22 cellular contexts compared by ENCODE assay signal in the genomic region with DNA sequence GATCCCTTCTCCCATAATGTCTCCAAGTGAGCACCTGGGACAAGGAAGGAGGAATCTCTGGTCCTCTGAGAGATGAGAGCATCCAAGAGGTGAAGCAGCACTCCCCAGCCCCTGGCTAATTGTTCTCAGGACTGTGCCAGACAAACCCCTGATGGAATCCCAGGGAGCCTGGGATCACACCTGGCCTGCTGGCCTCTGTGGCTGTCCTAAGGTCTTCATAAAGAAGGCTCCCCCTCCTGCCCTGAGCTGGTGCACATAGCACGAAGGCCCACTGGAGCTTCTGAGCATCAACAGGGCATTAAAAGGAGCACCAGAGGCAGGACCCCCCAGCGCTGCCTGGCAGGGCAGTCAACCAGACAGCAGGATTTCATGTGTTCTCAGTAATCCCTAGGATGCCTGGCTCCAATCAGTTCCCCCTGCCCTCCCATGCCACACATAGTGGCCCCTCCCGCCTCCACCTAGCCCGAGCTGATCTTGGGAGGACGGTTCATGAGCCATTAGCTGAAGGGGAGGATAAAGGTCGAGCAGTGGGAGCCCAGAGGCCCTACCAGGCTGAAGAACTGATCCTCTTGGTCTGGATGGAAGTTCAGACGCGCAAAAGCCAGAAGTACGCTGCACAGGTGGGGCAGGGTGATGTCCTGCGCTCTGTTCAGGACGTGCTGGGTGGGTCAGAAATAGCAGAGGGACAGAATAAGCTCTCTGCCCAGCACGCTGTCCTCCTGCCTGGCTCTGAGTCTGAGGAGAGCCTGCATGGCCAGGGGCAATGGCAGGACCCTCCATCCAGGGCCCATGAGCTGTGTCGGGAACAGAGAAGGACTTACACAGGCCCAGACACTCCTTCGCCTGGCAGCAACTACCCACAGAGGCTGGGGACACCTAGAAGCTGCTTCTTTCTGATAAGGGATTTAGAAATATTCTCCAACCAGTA. TPM values are rescaled to one million over a fixed set of nuclear protein-coding genes. Genes with fewer than 3 reads are reported as not detected.
DNase-seq lines count a peak whose midpoint lies in the region; ATAC-seq, FAIRE-seq and TF ChIP-seq lines count a peak whose summit lies in the region.
"Had no signal": no experiment of that assay in that cellular context is flagged by ENCODE, and none has a peak within 500 bp of the region (broad histone marks: within the 10 kb centered on the region; RNA-seq: fewer than 3 reads in every experiment).

No MANE protein-coding gene starts in this region.

- CTCF ChIA-PET in HepG2 (lab: Yijun Ruan, JAX; ENCODE audit: low intra/inter-chr PET ratio, low total read pairs): no interaction called here

- H3K9me3 ChIP-seq in HepG2 (ENCODE audit: low read length) (no peaks in the 10 kb centered on the region), right lobe of liver (no peaks in the 10 kb centered on the region), psoas muscle (no peaks in the 10 kb centered on the region)
- H3K9me3 ChIP-seq: BE2C, SK-N-SH had no signal

- H3K79me2 ChIP-seq in HepG2 (ENCODE audit: insufficient read depth, low read length): peaks cover 21% of the 10 kb centered on the region

- H3K4me1 Mint-ChIP-seq in glutamatergic neuron (ENCODE audit: low read depth, unreplicated experiment): no peaks in the 10 kb centered on the region

- TF ChIP-seq RAD21 in HepG2 (CRISPR knock-in tag; IDR thresholded peaks at IDR 0.05): no peak

- H3K27me3 ChIP-seq in HepG2 (ENCODE audit: control insufficient read depth in 1 of 2, insufficient read depth in 2 of 2, low read length in 2 of 2) (no peaks in the 10 kb centered on the region), right lobe of liver (no peaks in the 10 kb centered on the region), psoas muscle (ENCODE audit: insufficient read depth in 3 of 3, low read length in 2 of 3) (no peaks in the 10 kb centered on the region)
- H3K27me3 ChIP-seq: BE2C had no signal

- 89% methylated on average over 12 of the region's 14 CpGs for WGBS in HepG2 (ENCODE audit: low lambda C conversion rate)
- WGBS in right lobe of liver (ENCODE audit: insufficient coverage, low coverage, low lambda C conversion rate, missing lambda C conversion rate): 95% methylated on average over 7 of the region's 14 CpGs
- WGBS in psoas muscle, 3 donors: 78 to 90% (median 85%) methylated on average over 14 of the region's 14 CpGs

- H3K4me1 ChIP-seq in HepG2 (ENCODE audit: insufficient read depth, low read length) (peaks cover 17% of the 10 kb centered on the region), right lobe of liver (peaks cover 0 to 2% (median 0%) of the 10 kb centered on the region in 4 donors), psoas muscle (peaks cover 12% of the 10 kb centered on the region)
- H3K4me1 ChIP-seq: BE2C had no signal

- H3K4me3 Mint-ChIP-seq in glutamatergic neuron (ENCODE audit: unreplicated experiment): no peak overlapping the region

- no peak for FAIRE-seq in HepG2 (lab: Jason Lieb, UNC)

- H3K27ac ChIP-seq in HepG2 (ENCODE audit: extremely low read length, insufficient read depth, low read length) (no peak overlapping the region), right lobe of liver (no peak overlapping the region), psoas muscle (peak overlapping the region; percentile 63)

- H4K20me1 ChIP-seq in HepG2 (ENCODE audit: insufficient read depth, low read length): peaks cover 12% of the 10 kb centered on the region

- no TSS peak for BruUV-seq in HepG2 (replicated peaks; lab: Mats Ljungman, UMichigan)

- TF ChIP-seq EP300 in HepG2 (IDR thresholded peaks at IDR 0.05; ENCODE audit: low read depth in 2 of 2, low read length in 2 of 2) (no peak), HepG2 (CRISPR knock-in tag; IDR thresholded peaks at IDR 0.05; ENCODE audit: borderline replicate concordance) (no peak)

- H3K4me3 ChIP-seq in HepG2 (replicated peaks in 1 of 3; ENCODE audit: insufficient read depth in 1 of 3, low read depth in 2 of 3, low read length in 3 of 3) (no peak overlapping the region), right lobe of liver (no peak overlapping the region), psoas muscle (no peak overlapping the region)

- no peak for DNase-seq in HepG2 (ENCODE audit: low spot score)
- DNase-seq in right lobe of liver: no peak
- no peak for DNase-seq in glutamatergic neuron
- DNase-seq in psoas muscle: peak in 1 of 2 donors; percentile 33
- no peak for DNase-seq in NCI-H524 (lab: John Stamatoyannopoulos, UW)
- DNase-seq: BE2C; DMS79; H7; IMR-90; NCI-H1105; NCI-H146; NCI-H2029; NCI-H2227 treated with DMSO at 0.1 percent for 48 hours; NCI-H510A; NCI-H774; NK-92 treated with Interleukin-12 subunit alpha and Interleukin-12 subunit beta, amount 100 ng/mL, for 24 hours; SIG-M5; SK-N-SH had no signal

- no peak for TF ChIP-seq CTCF in HepG2 (CRISPR knock-in tag; IDR thresholded peaks at IDR 0.05)
- no peak for TF ChIP-seq CTCF in right lobe of liver (IDR thresholded peaks at IDR 0.05)
- TF ChIP-seq CTCF in glutamatergic neuron (IDR thresholded peaks at IDR 0.05; ENCODE audit: partially characterized antibody, unreplicated experiment): no peak
- no peak for TF ChIP-seq CTCF in psoas muscle (IDR thresholded peaks at IDR 0.05)

- H2AFZ ChIP-seq in HepG2 (ENCODE audit: low read length): no peak overlapping the region

- in situ Hi-C loops in HepG2 (cut with HindIII; ENCODE audit: extremely low pct_ligation_motif_present, low pct_unique_long_range_greater_than_20kb): no loop called here

- intact Hi-C loops in HepG2 (cut with micrococcal nuclease; ENCODE audit: unreplicated experiment): no loop called here
- intact Hi-C loops in right lobe of liver (cut with DNase I): no loop called here
- intact Hi-C loops in psoas muscle (cut with DNase I): no loop called here

- no peak overlapping the region for H3K9ac ChIP-seq in HepG2 (ENCODE audit: insufficient read depth, low read depth, low read length)
- H3K9ac ChIP-seq: SK-N-SH had no signal

- POLR2A ChIA-PET in HepG2 (lab: Yijun Ruan, JAX): no interaction called here

- H3K27ac Mint-ChIP-seq in glutamatergic neuron (ENCODE audit: unreplicated experiment): peak overlapping the region; percentile 48

- H3K36me3 ChIP-seq in HepG2 (replicated peaks in 1 of 2; ENCODE audit: control insufficient read depth in 1 of 2, insufficient read depth in 2 of 2, low read length in 2 of 2) (peaks cover 57 to 89% of the 10 kb centered on the region in 2 experiments), right lobe of liver (peaks cover 16 to 92% (median 58%) of the 10 kb centered on the region in 4 donors), psoas muscle (ENCODE audit: insufficient read depth in 1 of 2, low read depth in 1 of 2) (peaks cover 19 to 100% of the 10 kb centered on the region in 2 donors)

- H3K9me3 Mint-ChIP-seq in glutamatergic neuron (ENCODE audit: unreplicated experiment): peaks cover 3% of the 10 kb centered on the region

- TF ChIP-seq POLR2A in HepG2 (IDR thresholded peaks at IDR 0.05; ENCODE audit: insufficient read depth in 1 of 2, low read depth in 2 of 2, low read length in 2 of 2): no peak
- no peak for TF ChIP-seq POLR2A in right lobe of liver (IDR thresholded peaks at IDR 0.05)

- no peaks in the 10 kb centered on the region for H3K27me3 Mint-ChIP-seq in glutamatergic neuron (ENCODE audit: unreplicated experiment)

- H3K4me2 ChIP-seq in HepG2 (ENCODE audit: low read depth, low read length): no peak overlapping the region
- H3K4me2 ChIP-seq: SK-N-SH had no signal

- ATAC-seq in HepG2 (no peak), right lobe of liver (no peak), psoas muscle (no peak), HG02759 (IDR thresholded peaks at IDR 0.05; ENCODE audit: unreplicated experiment) (no peak), HG03097 (IDR thresholded peaks at IDR 0.05; ENCODE audit: low FRiP score, unreplicated experiment) (no peak)

- no peaks in the 10 kb centered on the region for H3K36me3 Mint-ChIP-seq in glutamatergic neuron (ENCODE audit: unreplicated experiment)

RNA-seq across cellular contexts. Expression of gene TBRG4, which starts 8.4 kb away (rescaled TPM):
- total RNA-seq in HepG2 (2016; rRNA removed; fragmentation: Illumina TruSeq; extraction: Trizol) (87.8 and 90.3 TPM in 2 replicates), right lobe of liver (10 to 100 TPM; 33.0 to 57.1 (median 41.7) TPM), glutamatergic neuron (ENCODE audit: unreplicated experiment) (90.1 TPM), psoas muscle (100 to 1,000 TPM in 1 of 4 donors, 10 to 100 TPM in 3; 70.9 to 127 (median 84.1) TPM)
- 33.6 and 34.9 TPM in 2 replicates for total RNA-seq in HepG2 (2016; cell fraction: cytosol; rRNA removed; fragmentation: Illumina TruSeq; extraction: Trizol; ENCODE audit: low read depth)
- 87.0 and 89.8 TPM in 2 replicates for total RNA-seq in HepG2 (2016; cell fraction: insoluble cytoplasmic fraction; rRNA removed; fragmentation: Illumina TruSeq; extraction: Trizol)
- 33.7 and 38.0 TPM in 2 replicates for total RNA-seq in HepG2 (2016; cell fraction: membrane; rRNA removed; fragmentation: Illumina TruSeq; extraction: Trizol)
- total RNA-seq in HepG2 (2016; cell fraction: nucleus; rRNA removed; fragmentation: Illumina TruSeq; extraction: Trizol): 82.0 and 84.8 TPM in 2 replicates
- polyA plus RNA-seq in HepG2 (2011; rRNA removed) (107 and 122 TPM in 2 replicates), psoas muscle (100 to 1,000 TPM in 2 of 3 donors, 10 to 100 TPM in 1; 90.4 to 195 (median 130) TPM)
- polyA plus RNA-seq in HepG2 (2011; cell fraction: cytosol; rRNA removed): 79.2 and 104 TPM in 2 replicates
- polyA plus RNA-seq in HepG2 (2011; cell fraction: nucleus; rRNA removed): 370 and 388 TPM in 2 replicates
- polyA plus RNA-seq in HepG2 (2012): 54.3 and 62.8 TPM in 2 replicates
- 11.2 and 11.7 TPM in 2 replicates for polyA plus RNA-seq in HepG2 (2016; cell fraction: cytosol; fragmentation: Illumina TruSeq; extraction: Trizol; ENCODE audit: low read depth)
- polyA plus RNA-seq in HepG2 (2016; cell fraction: insoluble cytoplasmic fraction; fragmentation: Illumina TruSeq; extraction: Trizol; ENCODE audit: low read depth): 71.7 and 72.0 TPM in 2 replicates
- polyA plus RNA-seq in HepG2 (2016; cell fraction: membrane; fragmentation: Illumina TruSeq; extraction: Trizol; ENCODE audit: low read depth): 17.4 and 18.6 TPM in 2 replicates
- polyA plus RNA-seq in HepG2 (2016; cell fraction: nucleus; fragmentation: Illumina TruSeq; extraction: Trizol; ENCODE audit: insufficient read depth, low read depth): 105 and 123 TPM in 2 replicates
- polyA minus RNA-seq in HepG2 (2011; rRNA and poly(A)+ RNA removed; ENCODE audit: low replicate concordance): 224 and 418 TPM in 2 replicates
- polyA minus RNA-seq in HepG2 (2011; cell fraction: cytosol; rRNA and poly(A)+ RNA removed): 56.5 and 63.0 TPM in 2 replicates
- 193 and 254 TPM in 2 replicates for polyA minus RNA-seq in HepG2 (2011; cell fraction: nucleus; rRNA and poly(A)+ RNA removed)

RNA-seq across cellular contexts. Expression of gene NACAD, which starts 14.3 kb away (rescaled TPM):
- 0.08 TPM in 1 of 2 replicates, not detected in the other for total RNA-seq in HepG2 (2016; rRNA removed; fragmentation: Illumina TruSeq; extraction: Trizol)
- not detected in 2 replicates for total RNA-seq in HepG2 (2016; cell fraction: cytosol; rRNA removed; fragmentation: Illumina TruSeq; extraction: Trizol; ENCODE audit: low read depth)
- total RNA-seq in HepG2 (2016; cell fraction: insoluble cytoplasmic fraction; rRNA removed; fragmentation: Illumina TruSeq; extraction: Trizol): 0.02 and 0.07 TPM in 2 replicates
- total RNA-seq in HepG2 (2016; cell fraction: membrane; rRNA removed; fragmentation: Illumina TruSeq; extraction: Trizol): not detected in 2 replicates
- total RNA-seq in HepG2 (2016; cell fraction: nucleus; rRNA removed; fragmentation: Illumina TruSeq; extraction: Trizol): not detected in 2 replicates
- 0.04 and 0.07 TPM in 2 replicates for polyA plus RNA-seq in HepG2 (2011; rRNA removed)
- 0.04 and 0.06 TPM in 2 replicates for polyA plus RNA-seq in HepG2 (2011; cell fraction: cytosol; rRNA removed)
- polyA plus RNA-seq in HepG2 (2011; cell fraction: nucleus; rRNA removed): 0.45 and 0.54 TPM in 2 replicates
- 0.54 and 0.63 TPM in 2 replicates for polyA plus RNA-seq in HepG2 (2012)
- polyA plus RNA-seq in HepG2 (2016; cell fraction: cytosol; fragmentation: Illumina TruSeq; extraction: Trizol; ENCODE audit: low read depth): not detected in 2 replicates
- 0.08 TPM in 1 of 2 replicates, not detected in the other for polyA plus RNA-seq in HepG2 (2016; cell fraction: insoluble cytoplasmic fraction; fragmentation: Illumina TruSeq; extraction: Trizol; ENCODE audit: low read depth)
- not detected in 2 replicates for polyA plus RNA-seq in HepG2 (2016; cell fraction: membrane; fragmentation: Illumina TruSeq; extraction: Trizol; ENCODE audit: low read depth)
- polyA plus RNA-seq in HepG2 (2016; cell fraction: nucleus; fragmentation: Illumina TruSeq; extraction: Trizol; ENCODE audit: insufficient read depth, low read depth): 0.15 and 0.89 TPM in 2 replicates
- polyA minus RNA-seq in HepG2 (2011; rRNA and poly(A)+ RNA removed; ENCODE audit: low replicate concordance): 0.05 TPM in 1 of 2 replicates, not detected in the other
- 0.09 and 0.20 TPM in 2 replicates for polyA minus RNA-seq in HepG2 (2011; cell fraction: cytosol; rRNA and poly(A)+ RNA removed)
- polyA minus RNA-seq in HepG2 (2011; cell fraction: nucleus; rRNA and poly(A)+ RNA removed): 0.13 and 0.25 TPM in 2 replicates
- under 1 TPM in 5 of 6 experiments, not detected in 1; 0.09 to 0.42 (median 0.12) TPM for total RNA-seq in right lobe of liver
- 125 TPM for total RNA-seq in glutamatergic neuron (ENCODE audit: unreplicated experiment)
- 1 to 10 TPM; 1.1 to 1.4 (median 1.2) TPM for total RNA-seq in psoas muscle
- polyA plus RNA-seq in psoas muscle: under 1 TPM; 0.23 to 0.51 (median 0.33) TPM

RNA-seq across cellular contexts. Expression of gene RAMP3, which starts 54.5 kb away (rescaled TPM):
- total RNA-seq in HepG2 (2016; rRNA removed; fragmentation: Illumina TruSeq; extraction: Trizol): not detected in 2 replicates
- total RNA-seq in HepG2 (2016; cell fraction: cytosol; rRNA removed; fragmentation: Illumina TruSeq; extraction: Trizol; ENCODE audit: low read depth): not detected in 2 replicates
- total RNA-seq in HepG2 (2016; cell fraction: insoluble cytoplasmic fraction; rRNA removed; fragmentation: Illumina TruSeq; extraction: Trizol): not detected in 2 replicates
- total RNA-seq in HepG2 (2016; cell fraction: membrane; rRNA removed; fragmentation: Illumina TruSeq; extraction: Trizol): not detected in 2 replicates
- not detected in 2 replicates for total RNA-seq in HepG2 (2016; cell fraction: nucleus; rRNA removed; fragmentation: Illumina TruSeq; extraction: Trizol)
- polyA plus RNA-seq in HepG2 (2011; rRNA removed): not detected in 2 replicates
- not detected in 2 replicates for polyA plus RNA-seq in HepG2 (2011; cell fraction: cytosol; rRNA removed)
- not detected in 2 replicates for polyA plus RNA-seq in HepG2 (2011; cell fraction: nucleus; rRNA removed)
- not detected in 2 replicates for polyA plus RNA-seq in HepG2 (2012)
- not detected in 2 replicates for polyA plus RNA-seq in HepG2 (2016; cell fraction: cytosol; fragmentation: Illumina TruSeq; extraction: Trizol; ENCODE audit: low read depth)
- not detected in 2 replicates for polyA plus RNA-seq in HepG2 (2016; cell fraction: insoluble cytoplasmic fraction; fragmentation: Illumina TruSeq; extraction: Trizol; ENCODE audit: low read depth)
- polyA plus RNA-seq in HepG2 (2016; cell fraction: membrane; fragmentation: Illumina TruSeq; extraction: Trizol; ENCODE audit: low read depth): not detected in 2 replicates
- polyA plus RNA-seq in HepG2 (2016; cell fraction: nucleus; fragmentation: Illumina TruSeq; extraction: Trizol; ENCODE audit: insufficient read depth, low read depth): not detected in 2 replicates
- not detected in 2 replicates for polyA minus RNA-seq in HepG2 (2011; rRNA and poly(A)+ RNA removed; ENCODE audit: low replicate concordance)
- polyA minus RNA-seq in HepG2 (2011; cell fraction: cytosol; rRNA and poly(A)+ RNA removed): not detected in 2 replicates
- not detected in 2 replicates for polyA minus RNA-seq in HepG2 (2011; cell fraction: nucleus; rRNA and poly(A)+ RNA removed)
- total RNA-seq in right lobe of liver: 10 to 100 TPM in 4 of 6 experiments, 1 to 10 TPM in 2; 3.6 to 25.9 (median 23.4) TPM
- not detected for total RNA-seq in glutamatergic neuron (ENCODE audit: unreplicated experiment)
- 10 to 100 TPM in 3 of 4 donors, 1 to 10 TPM in 1; 9.9 to 17.6 (median 14.5) TPM for total RNA-seq in psoas muscle
- 10 to 100 TPM; 14.0 to 18.0 (median 16.3) TPM for polyA plus RNA-seq in psoas muscle
- total RNA-seq: A673, HT1080, IMR-90 had no signal
- polyA plus RNA-seq: IMR-90, SK-N-SH had no signal

Comparison
In these comparisons a context has a peak if more than half of its experiments do, and no peak if none do; other contexts are left out.
1. RNA of gene NACAD, which starts 14.3 kb away (total RNA-seq): 125 TPM in glutamatergic neuron (single experiment); 1.1 to 1.4 TPM in psoas muscle, 0.09 to 0.42 TPM in right lobe of liver and 0.02 to 0.08 TPM in HepG2; every median in the first group is over 10 times any median in the second.